ENCODE assay signal across 30 cellular contexts in genomic region chr13:49604570-49604969, GRCh38. TPM values are rescaled to one million over a fixed set of nuclear protein-coding genes. Genes with fewer than 3 reads are reported as not detected.
A peak's percentile ranks its signal among the peaks of the same experiment; 100 is the strongest.
DNase-seq lines count a peak whose midpoint lies in the region; ATAC-seq and TF ChIP-seq lines count a peak whose summit lies in the region.
"Had no signal": no experiment of that assay in that cellular context is flagged by ENCODE, and none has a peak within 500 bp of the region (broad histone marks: within the 10 kb centered on the region; RNA-seq: fewer than 3 reads in every experiment).

No MANE protein-coding gene starts in this region.

- no peak overlapping the region for H2BK120ac ChIP-seq in mesenchymal stem cell (ENCODE audit: low read depth, low read length)

- H2BK5ac ChIP-seq in mesenchymal stem cell (ENCODE audit: low read depth, low read length, poor library complexity, severe bottlenecking), result no peak overlapping the region

- peak; percentile 45 for DNase-seq in KBM-7
- DNase-seq in mesenchymal stem cell, result no peak
- DNase-seq in right cardiac atrium, result no peak
- DNase-seq in NCI-H446 treated with DMSO at 0.1 percent for 48 hours (lab: John Stamatoyannopoulos, UW), result no peak
- DNase-seq: activated CD4-positive, alpha-beta memory T cell treated with anti-CD3 and anti-CD28 coated beads, Interleukin-2, amount 10 ng/mL, durations not matched to agents 7 days and 5 days; activated effector memory CD4-positive, alpha-beta T cell treated with Interleukin-2 at 50 U/mL for 16 hours; activated naive CD8-positive, alpha-beta T cell treated with anti-CD3 and anti-CD28 coated beads for 36 hours; BE2C; Caco-2; DND-41; dorsolateral prefrontal cortex; glutamatergic neuron; HCEC 1CT; NCI-H1694 treated with DMSO at 0.1 percent for 48 hours; NCI-H2171 treated with DMSO at 0.1 percent for 48 hours; NCI-H774; PC-3; psoas muscle; Right ventricle myocardium superior; stimulated activated CD4-positive, alpha-beta T cell treated with anti-CD3 and anti-CD28 coated beads, Interleukin-2, amount 100 ng/mL, for 48 hours; SW 1271 had no signal

- peak overlapping the region; percentile 85 for H3K4me2 ChIP-seq in BLaER1
- H3K4me2 ChIP-seq in SU-DHL-6 (ENCODE audit: low read depth, low read length, poor library complexity, severe bottlenecking), result peak overlapping the region; percentile 13
- H3K4me2 ChIP-seq in mesenchymal stem cell (ENCODE audit: low read length, poor library complexity, severe bottlenecking), result no peak overlapping the region
- H3K4me2 ChIP-seq: KMS-11 had no signal

- no peak overlapping the region for H2BK12ac ChIP-seq in mesenchymal stem cell (ENCODE audit: low read length in 2 of 2)

- TF ChIP-seq CTCF in SU-DHL-6 (IDR thresholded peaks at IDR 0.05; ENCODE audit: insufficient read depth, low read length, poor library complexity, severe bottlenecking), result no peak

- intact Hi-C loops in right cardiac atrium (cut with DNase I), result loop anchor here in 2 of 4 donors (10.0 kb wide), 2 partner anchors 60 to 160 kb away; partner anchors contain the start of genes CAB39L (in 1 of the 2) and SETDB2 (in 1 of the 2)

- no peak overlapping the region for H2AK5ac ChIP-seq in mesenchymal stem cell (ENCODE audit: low read length, severe bottlenecking)

- H2AFZ ChIP-seq in SU-DHL-6 (ENCODE audit: low read depth, low read length, severe bottlenecking) (peak overlapping the region; percentile 86), mesenchymal stem cell (ENCODE audit: low read depth, low read length) (no peak overlapping the region)

- no peak overlapping the region for H3K18ac ChIP-seq in mesenchymal stem cell (ENCODE audit: low read depth in 1 of 2, low read length in 2 of 2)

- H3K27me3 ChIP-seq in BLaER1 (no peaks in the 10 kb centered on the region), SU-DHL-6 (ENCODE audit: low read length) (no peaks in the 10 kb centered on the region), mesenchymal stem cell (ENCODE audit: control insufficient read depth in 1 of 2, insufficient read depth in 1 of 2, low read length in 2 of 2) (no peaks in the 10 kb centered on the region), right cardiac atrium (ENCODE audit: control insufficient read depth, insufficient read depth) (no peaks in the 10 kb centered on the region)
- H3K27me3 ChIP-seq: BE2C, dorsolateral prefrontal cortex, suprapubic skin had no signal

- no peaks in the 10 kb centered on the region for H3K36me3 ChIP-seq in BLaER1
- H3K36me3 ChIP-seq in SU-DHL-6 (ENCODE audit: low read length), result no peaks in the 10 kb centered on the region
- H3K36me3 ChIP-seq in mesenchymal stem cell (ENCODE audit: control insufficient read depth in 1 of 2, insufficient read depth in 2 of 2, low read depth in 1 of 2, low read length in 2 of 2), result no peaks in the 10 kb centered on the region
- H3K36me3 ChIP-seq: BE2C, suprapubic skin had no signal

- H3K4ac ChIP-seq in mesenchymal stem cell (ENCODE audit: low read depth in 1 of 2, low read length in 2 of 2), result no peak overlapping the region

- H3K14ac ChIP-seq in mesenchymal stem cell (ENCODE audit: low read length in 2 of 2), result no peak overlapping the region

- H4K91ac ChIP-seq in mesenchymal stem cell (ENCODE audit: low read length), result no peak overlapping the region

- H3K4me1 ChIP-seq in BLaER1 (peaks cover 58% of the 10 kb centered on the region), mesenchymal stem cell (ENCODE audit: control insufficient read depth, insufficient read depth, low read depth, low read length) (peaks cover 1% of the 10 kb centered on the region), right cardiac atrium (ENCODE audit: control insufficient read depth, insufficient read depth, low read length) (no peaks in the 10 kb centered on the region)
- H3K4me1 ChIP-seq: BE2C, Caco-2, psoas muscle, suprapubic skin had no signal

- H3K27ac ChIP-seq in BLaER1 (peak overlapping the region; percentile 77), SU-DHL-6 (ENCODE audit: low read depth, low read length) (no peak overlapping the region), mesenchymal stem cell (ENCODE audit: low read length, poor library complexity, severe bottlenecking) (no peak overlapping the region), right cardiac atrium (ENCODE audit: low read length) (no peak overlapping the region)
- H3K27ac ChIP-seq: KMS-11, psoas muscle, skin epidermis, suprapubic skin had no signal

- peaks cover 11% of the 10 kb centered on the region for H3F3A ChIP-seq in SU-DHL-6 (ENCODE audit: insufficient read depth)

- no peak overlapping the region for H3K23ac ChIP-seq in mesenchymal stem cell (ENCODE audit: low read length in 2 of 2)

- H3K4me3 ChIP-seq in BLaER1 (0 out of 2 replicates have a peak overlapping the region, but pooled peaks have one; percentile 13), SU-DHL-6 (ENCODE audit: insufficient read depth, low read length, poor library complexity, severe bottlenecking) (no peak overlapping the region), mesenchymal stem cell (ENCODE audit: insufficient read depth in 1 of 2, low read depth in 1 of 2, low read length in 2 of 2) (no peak overlapping the region), right cardiac atrium (ENCODE audit: low read length) (no peak overlapping the region)
- H3K4me3 ChIP-seq: dorsolateral prefrontal cortex, psoas muscle, skin epidermis, suprapubic skin had no signal

- H4K20me1 ChIP-seq in BLaER1 (no peaks in the 10 kb centered on the region), SU-DHL-6 (ENCODE audit: low read depth, low read length) (no peaks in the 10 kb centered on the region)

- H3K79me1 ChIP-seq in mesenchymal stem cell (replicated peaks; ENCODE audit: low read length, poor library complexity, severe bottlenecking), result no peaks in the 10 kb centered on the region

- peak overlapping the region; percentile 69 for H4K8ac ChIP-seq in mesenchymal stem cell (ENCODE audit: low read length)

- in situ Hi-C loops in KBM-7 (cut with MboI; ENCODE audit: low pct_unique_long_range_greater_than_20kb, low sequenced_read_pairs), result loop anchor here (25.0 kb wide), 1 partner anchor 292 kb away; no protein-coding TSS in a partner anchor

- H3K9me2 ChIP-seq in SU-DHL-6 (replicated peaks; ENCODE audit: insufficient read depth, low read length), result no peaks in the 10 kb centered on the region

- no peak for ATAC-seq in right cardiac atrium
- no peak for ATAC-seq in HG03175 (IDR thresholded peaks at IDR 0.05; ENCODE audit: unreplicated experiment)
- ATAC-seq in GM19328 (IDR thresholded peaks at IDR 0.05; ENCODE audit: unreplicated experiment), result no peak
- ATAC-seq: PC-3; psoas muscle; stimulated activated memory B cell treated with anti-CD40 and anti-IgM and Interleukin-4, amounts not matched to agents 10 μg/mL and 1 μg/mL and 100 μg/mL, for 72 hours had no signal

- 82% methylated on average over 5 of the region's 5 CpGs for WGBS in mesenchymal stem cell
- 55% methylated on average over 5 of the region's 5 CpGs for WGBS in right cardiac atrium

- H3K9ac ChIP-seq in BLaER1 (peak overlapping the region; percentile 59), SU-DHL-6 (ENCODE audit: low read length) (0 out of 2 replicates have a peak overlapping the region, but pooled peaks have one; percentile 1), mesenchymal stem cell (ENCODE audit: low read length) (no peak overlapping the region)
- H3K9ac ChIP-seq: KMS-11 had no signal

- H3K79me2 ChIP-seq in SU-DHL-6 (ENCODE audit: insufficient read depth, low read length), result no peaks in the 10 kb centered on the region

- H3K9me3 ChIP-seq in BLaER1 (no peaks in the 10 kb centered on the region), SU-DHL-6 (ENCODE audit: insufficient read depth, low read length) (no peaks in the 10 kb centered on the region), mesenchymal stem cell (ENCODE audit: control insufficient read depth, low read length) (no peaks in the 10 kb centered on the region), right cardiac atrium (ENCODE audit: control insufficient read depth, low read length) (no peaks in the 10 kb centered on the region)
- H3K9me3 ChIP-seq: BE2C, Caco-2, psoas muscle, suprapubic skin had no signal

- no peak overlapping the region for H2BK15ac ChIP-seq in mesenchymal stem cell (ENCODE audit: low read depth, poor library complexity, severe bottlenecking)

RNA-seq across cellular contexts. Expression of gene RCBTB1, which starts 19.2 kb away (rescaled TPM):
- 13.2 TPM for polyA plus RNA-seq in mesenchymal stem cell (2013, experiment 1 of 2)
- 14.0 TPM for polyA plus RNA-seq in mesenchymal stem cell (2013, experiment 2 of 2)
- 10 to 100 TPM; 16.7 to 20.3 (median 19.0) TPM for total RNA-seq in right cardiac atrium
- polyA plus RNA-seq in right cardiac atrium, result 10.8 TPM

RNA-seq across cellular contexts. Expression of gene ARL11, which starts 23.7 kb away (rescaled TPM):
- polyA plus RNA-seq in mesenchymal stem cell (2013, experiment 1 of 2), result 0.01 TPM
- 0.01 TPM for polyA plus RNA-seq in mesenchymal stem cell (2013, experiment 2 of 2)
- under 1 TPM; 0.33 to 0.82 (median 0.54) TPM for total RNA-seq in right cardiac atrium
- polyA plus RNA-seq in right cardiac atrium, result 0.32 TPM
- total RNA-seq: A673, Caco-2, PC-3 had no signal
